2 cellular contexts compared by ENCODE assay signal in the genomic region with DNA sequence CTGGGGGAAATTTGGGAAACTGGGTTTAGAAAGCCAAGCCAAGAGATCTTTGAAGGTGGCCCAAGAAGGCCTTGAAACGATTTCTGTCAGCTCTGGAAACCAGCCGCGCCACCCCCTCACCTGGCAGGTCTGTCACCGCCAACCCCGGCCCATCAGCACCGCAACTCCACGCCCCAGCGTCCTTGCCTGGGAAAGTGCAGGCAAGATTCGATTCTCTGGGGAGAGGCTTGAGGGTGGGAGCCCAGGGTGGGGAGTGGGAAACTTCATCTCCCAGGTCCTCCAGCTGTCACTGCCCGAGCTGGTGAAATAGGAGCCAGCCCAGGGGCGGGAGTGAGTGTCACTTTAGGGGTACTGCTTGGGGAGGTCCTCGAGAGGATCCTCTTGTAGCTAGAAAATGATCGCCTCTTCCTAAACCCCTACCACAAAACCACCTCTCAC.
TF ChIP-seq lines count a peak whose summit lies in the region.

No MANE protein-coding gene starts in this region.

TF ChIP-seq in IMR-90, 13 proteins besides CTCF, POLR2A, EP300 and RAD21:
- TF ChIP-seq RCOR1 (IDR thresholded peaks at IDR 0.05; ENCODE audit: insufficient replicate concordance, low read length) (no peak), CEBPB (IDR thresholded peaks at IDR 0.05; ENCODE audit: low read depth, low read length) (no peak), RFX5 (IDR thresholded peaks at IDR 0.05; ENCODE audit: low read depth, low read length) (no peak), NFE2L2 (IDR thresholded peaks at IDR 0.05; ENCODE audit: low read depth, low read length) (no peak), MAZ (IDR thresholded peaks at IDR 0.05; ENCODE audit: borderline replicate concordance, low read depth, low read length) (no peak)

TF ChIP-seq in GM12878, 131 proteins besides CTCF, POLR2A, EP300 and RAD21:
- no peak for TF ChIP-seq CBX5 (IDR thresholded peaks at IDR 0.05; ENCODE audit: low read depth)
- TF ChIP-seq NBN (IDR thresholded peaks at IDR 0.05), result no peak
- TF ChIP-seq NR2F1 (conservative IDR thresholded peaks at IDR 0.05), result no peak
- TF ChIP-seq SIN3A (IDR thresholded peaks at IDR 0.05; ENCODE audit: low read depth, low read length), result no peak
- TF ChIP-seq ATF7 (IDR thresholded peaks at IDR 0.05; ENCODE audit: low read depth), result no peak
